In genomic region chr5:14528926-14529325, GRCh38 we compare ENCODE assay signal across 24 cellular contexts. TPM values are rescaled to one million over a fixed set of nuclear protein-coding genes. Genes with fewer than 3 reads are reported as not detected.
DNase-seq lines count a peak whose midpoint lies in the region; ATAC-seq and TF ChIP-seq lines count a peak whose summit lies in the region.
"Had no signal": no experiment of that assay in that cellular context is flagged by ENCODE, and none has a peak within 500 bp of the region (broad histone marks: within the 10 kb centered on the region; RNA-seq: fewer than 3 reads in every experiment).

No MANE protein-coding gene starts in this region.

- no peak for TF ChIP-seq CTCF in right atrium auricular region (IDR thresholded peaks at IDR 0.05)
- no peak for TF ChIP-seq CTCF in heart left ventricle (IDR thresholded peaks at IDR 0.05)
- no peak for TF ChIP-seq CTCF in osteocyte (IDR thresholded peaks at IDR 0.05)
- no peak for TF ChIP-seq CTCF in mesothelial cell of epicardium (IDR thresholded peaks at IDR 0.05; ENCODE audit: unreplicated experiment)

- H3K36me3 Mint-ChIP-seq in osteocyte (ENCODE audit: unreplicated experiment): no peaks in the 10 kb centered on the region
- no peaks in the 10 kb centered on the region for H3K36me3 Mint-ChIP-seq in mesothelial cell of epicardium
- H3K36me3 Mint-ChIP-seq: CD8-positive, alpha-beta T cell had no signal

- no peaks in the 10 kb centered on the region for H3K4me1 Mint-ChIP-seq in osteocyte (ENCODE audit: unreplicated experiment)
- peaks cover 2% of the 10 kb centered on the region for H3K4me1 Mint-ChIP-seq in mesothelial cell of epicardium

- H3K27me3 Mint-ChIP-seq in osteocyte (ENCODE audit: unreplicated experiment): peaks cover 4% of the 10 kb centered on the region
- peaks cover 1% of the 10 kb centered on the region for H3K27me3 Mint-ChIP-seq in mesothelial cell of epicardium (ENCODE audit: low read depth)

- intact Hi-C loops in heart left ventricle (cut with DNase I): loop anchor here in 1 of 10 donors (10.0 kb wide), 1 partner anchor 116 kb away; no protein-coding TSS in a partner anchor

- H3K9me3 ChIP-seq in right atrium auricular region (no peaks in the 10 kb centered on the region), heart left ventricle (no peaks in the 10 kb centered on the region)
- H3K9me3 ChIP-seq: Caco-2 had no signal

- H3K27me3 ChIP-seq in right atrium auricular region: no peaks in the 10 kb centered on the region
- no peaks in the 10 kb centered on the region for H3K27me3 ChIP-seq in heart left ventricle

- TF ChIP-seq POLR2A in heart left ventricle (IDR thresholded peaks at IDR 0.05): no peak

- DNase-seq in right atrium auricular region (ENCODE audit: low spot score) (peak; percentile 1), heart left ventricle (no peak), NCI-H748 treated with DMSO at 0.1 percent for 48 hours (lab: John Stamatoyannopoulos, UW) (peak; percentile 39), osteocyte (ENCODE audit: extremely low spot score, unreplicated experiment) (peak; percentile 13), DMS53 treated with DMSO at 0.1 percent for 48 hours (lab: John Stamatoyannopoulos, UW; ENCODE audit: unreplicated experiment) (no peak), mesothelial cell of epicardium (ENCODE audit: low spot score in 2 of 2, unreplicated experiment in 2 of 2) (no peak)
- DNase-seq: C1 segment of cervical spinal cord; Caco-2; CD8-positive, alpha-beta T cell; DND-41; Kasumi-1; MV-4-11; NCI-H1105; NCI-H1436 treated with DMSO at 0.1 percent for 48 hours; NCI-H187 treated with DMSO at 0.1 percent for 48 hours; NCI-H226; NCI-H510A; NCI-H774; SIG-M5 had no signal

- H3K4me1 ChIP-seq in right atrium auricular region (no peaks in the 10 kb centered on the region), heart left ventricle (peaks cover 0 to 5% (median 0%) of the 10 kb centered on the region in 12 donors)
- H3K4me1 ChIP-seq: Caco-2 had no signal

- H3K4me3 ChIP-seq in right atrium auricular region: no peak overlapping the region
- H3K4me3 ChIP-seq in heart left ventricle: no peak overlapping the region
- H3K4me3 ChIP-seq: K562 had no signal

- no peak overlapping the region for H3K27ac ChIP-seq in right atrium auricular region
- H3K27ac ChIP-seq in heart left ventricle: no peak overlapping the region

- 24 to 38% (median 31%) methylated on average over 1 of the region's 1 CpG for WGBS in heart left ventricle, 4 donors

- H3K4me3 Mint-ChIP-seq in osteocyte (ENCODE audit: unreplicated experiment) (no peak overlapping the region), mesothelial cell of epicardium (no peak overlapping the region)
- H3K4me3 Mint-ChIP-seq: CD8-positive, alpha-beta T cell had no signal

- H3K36me3 ChIP-seq in right atrium auricular region: no peaks in the 10 kb centered on the region
- H3K36me3 ChIP-seq in heart left ventricle: no peaks in the 10 kb centered on the region

- ATAC-seq in heart left ventricle (no peak), GM19351 (IDR thresholded peaks at IDR 0.05; ENCODE audit: unreplicated experiment) (no peak)
- ATAC-seq: CD8-positive, alpha-beta T cell; HCT116; HepG2; K562 had no signal

- no peaks in the 10 kb centered on the region for H3K9me3 Mint-ChIP-seq in osteocyte (ENCODE audit: unreplicated experiment)
- no peaks in the 10 kb centered on the region for H3K9me3 Mint-ChIP-seq in mesothelial cell of epicardium
- H3K9me3 Mint-ChIP-seq: CD8-positive, alpha-beta T cell had no signal

- H3K27ac Mint-ChIP-seq in osteocyte (ENCODE audit: unreplicated experiment) (no peak overlapping the region), mesothelial cell of epicardium (no peak overlapping the region)
- H3K27ac Mint-ChIP-seq: CD8-positive, alpha-beta T cell had no signal

RNA-seq across cellular contexts. Expression of gene OTULINL, which starts 52.7 kb away (rescaled TPM):
- total RNA-seq in right atrium auricular region (1 to 10 TPM; 1.6 to 2.1 TPM), heart left ventricle (10 to 100 TPM in 2 of 9 donors, 1 to 10 TPM in 6, under 1 TPM in 1; 0.99 to 13.6 (median 1.9) TPM), osteocyte (0.73 and 1.3 TPM in 2 replicates), mesothelial cell of epicardium (3.0 to 6.6 TPM (median 3.8 TPM) in 3 replicates)
- under 1 TPM; 0.65 to 1.00 TPM for polyA plus RNA-seq in heart left ventricle
- total RNA-seq: MCF 10A had no signal
- polyA plus RNA-seq: K562 had no signal

Comparison
In these comparisons a context has a peak if more than half of its experiments do, and no peak if none do; other contexts are left out.
1. DNase-seq: peak in right atrium auricular region (single experiment), NCI-H748 treated with DMSO at 0.1 percent for 48 hours (single experiment) and osteocyte (single experiment); none in heart left ventricle (0 of 5), DMS53 treated with DMSO at 0.1 percent for 48 hours (single experiment) and mesothelial cell of epicardium (0 of 2).